ENCODE assay signal across 8 cellular contexts in the genomic region with DNA sequence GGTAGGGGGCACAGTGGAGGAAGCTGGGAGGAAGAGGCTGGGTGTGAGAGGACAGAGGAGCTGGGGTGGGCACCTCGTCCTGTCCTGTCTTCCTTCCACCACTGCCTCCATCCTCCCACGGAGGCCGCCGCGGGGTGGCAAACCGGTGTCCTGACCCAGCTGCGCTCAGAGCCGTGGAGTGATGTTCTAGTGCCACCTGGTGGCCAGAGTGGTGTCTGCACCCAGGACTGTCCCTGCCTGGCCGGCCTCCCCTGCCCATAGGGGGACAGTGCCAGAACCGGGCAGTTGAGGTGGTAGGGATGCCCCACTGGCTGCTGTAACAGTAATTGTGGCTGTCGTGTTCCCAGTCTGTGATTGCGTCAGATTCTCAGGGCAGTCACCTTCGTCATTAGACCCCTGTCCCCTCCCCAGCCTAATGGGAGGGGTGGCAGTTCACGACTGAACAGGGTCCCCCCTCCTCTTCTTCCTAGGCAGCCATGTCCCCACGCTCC. TPM values are rescaled to one million over a fixed set of nuclear protein-coding genes. Genes with fewer than 3 reads are reported as not detected.
A peak's percentile ranks its signal among the peaks of the same experiment; 100 is the strongest.
DNase-seq lines count a peak whose midpoint lies in the region; ATAC-seq and TF ChIP-seq lines count a peak whose summit lies in the region.

No MANE protein-coding gene starts in this region.

- peaks cover 2% of the 10 kb centered on the region for H3K4me1 Mint-ChIP-seq in mesothelial cell of epicardium

- H3K9me3 ChIP-seq in effector memory CD4-positive, alpha-beta T cell (ENCODE audit: control insufficient read depth, low read length) = no peaks in the 10 kb centered on the region

- H3K36me3 ChIP-seq in effector memory CD4-positive, alpha-beta T cell (ENCODE audit: control insufficient read depth, insufficient read depth, low read length) = no peaks in the 10 kb centered on the region

- H3K4me3 Mint-ChIP-seq in mesothelial cell of epicardium = no peak overlapping the region

- no peak overlapping the region for H3K27ac ChIP-seq in effector memory CD4-positive, alpha-beta T cell (ENCODE audit: insufficient read depth, low read length, poor library complexity, severe bottlenecking)

- H3K27me3 ChIP-seq in effector memory CD4-positive, alpha-beta T cell (replicated peaks; ENCODE audit: control insufficient read depth, insufficient read depth, low read length, poor library complexity, severe bottlenecking) = no peaks in the 10 kb centered on the region

- no peaks in the 10 kb centered on the region for H3K9me3 Mint-ChIP-seq in mesothelial cell of epicardium

- peaks cover 14% of the 10 kb centered on the region for H3K4me1 ChIP-seq in effector memory CD4-positive, alpha-beta T cell (ENCODE audit: control insufficient read depth, insufficient read depth, low read length, poor library complexity, severe bottlenecking)

- H3K4me3 ChIP-seq in effector memory CD4-positive, alpha-beta T cell (ENCODE audit: insufficient read depth, low read depth, low read length, poor library complexity, severe bottlenecking) = no peak overlapping the region

- DNase-seq in DMS53 treated with DMSO at 0.1 percent for 48 hours (lab: John Stamatoyannopoulos, UW; ENCODE audit: unreplicated experiment) (peak; percentile 46), NOMO-1 treated with DMSO at 0.1 percent for 48 hours (lab: John Stamatoyannopoulos, UW; ENCODE audit: unreplicated experiment) (peak; percentile 64), mesothelial cell of epicardium (ENCODE audit: low spot score in 2 of 2, unreplicated experiment in 2 of 2) (peak; percentile 75 to 94)
- peak; percentile 66 to 70 for DNase-seq in activated CD8-positive, alpha-beta memory T cell treated with anti-CD3 and anti-CD28 coated beads for 4 hours (ENCODE audit: low read depth in 2 of 2)
- DNase-seq in effector memory CD4-positive, alpha-beta T cell = peak; percentile 68 to 81 (median 76)
- DNase-seq in stimulated activated CD8-positive, alpha-beta memory T cell treated with anti-CD3 and anti-CD28 coated beads, Interleukin-4, amount 100 ng/mL, for 24 hours (ENCODE audit: low read depth) = peak; percentile 80

- peaks cover 23% of the 10 kb centered on the region for H3K27me3 Mint-ChIP-seq in mesothelial cell of epicardium (ENCODE audit: low read depth)

- peak; percentile 96 for TF ChIP-seq CTCF in mesothelial cell of epicardium (IDR thresholded peaks at IDR 0.05; ENCODE audit: unreplicated experiment)

- H3K27ac Mint-ChIP-seq in mesothelial cell of epicardium = no peak overlapping the region

- peaks cover 4% of the 10 kb centered on the region for H3K36me3 Mint-ChIP-seq in mesothelial cell of epicardium

- peak; percentile 50 for ATAC-seq in HG03439 (IDR thresholded peaks at IDR 0.05; ENCODE audit: unreplicated experiment)
- no peak for ATAC-seq in GM19351 (IDR thresholded peaks at IDR 0.05; ENCODE audit: unreplicated experiment)

RNA-seq across cellular contexts. Expression of a gene that starts 11.1 kb away (rescaled TPM):
- 2.9 to 4.0 TPM (median 2.9 TPM) in 3 replicates for total RNA-seq in mesothelial cell of epicardium

RNA-seq across cellular contexts. Expression of a gene that starts 30.0 kb away (rescaled TPM):
- 16.8 to 20.3 TPM (median 19.7 TPM) in 3 replicates for total RNA-seq in mesothelial cell of epicardium
